1 cellular context compared by ENCODE assay signal in genomic region chr12:116529048-116529447, GRCh38.
TF ChIP-seq lines count a peak whose summit lies in the region.

No MANE protein-coding gene starts in this region.

TF ChIP-seq in HEK293, 187 proteins besides CTCF, POLR2A, EP300 and RAD21 (continued from another document):
- TF ChIP-seq, protein P1, sequence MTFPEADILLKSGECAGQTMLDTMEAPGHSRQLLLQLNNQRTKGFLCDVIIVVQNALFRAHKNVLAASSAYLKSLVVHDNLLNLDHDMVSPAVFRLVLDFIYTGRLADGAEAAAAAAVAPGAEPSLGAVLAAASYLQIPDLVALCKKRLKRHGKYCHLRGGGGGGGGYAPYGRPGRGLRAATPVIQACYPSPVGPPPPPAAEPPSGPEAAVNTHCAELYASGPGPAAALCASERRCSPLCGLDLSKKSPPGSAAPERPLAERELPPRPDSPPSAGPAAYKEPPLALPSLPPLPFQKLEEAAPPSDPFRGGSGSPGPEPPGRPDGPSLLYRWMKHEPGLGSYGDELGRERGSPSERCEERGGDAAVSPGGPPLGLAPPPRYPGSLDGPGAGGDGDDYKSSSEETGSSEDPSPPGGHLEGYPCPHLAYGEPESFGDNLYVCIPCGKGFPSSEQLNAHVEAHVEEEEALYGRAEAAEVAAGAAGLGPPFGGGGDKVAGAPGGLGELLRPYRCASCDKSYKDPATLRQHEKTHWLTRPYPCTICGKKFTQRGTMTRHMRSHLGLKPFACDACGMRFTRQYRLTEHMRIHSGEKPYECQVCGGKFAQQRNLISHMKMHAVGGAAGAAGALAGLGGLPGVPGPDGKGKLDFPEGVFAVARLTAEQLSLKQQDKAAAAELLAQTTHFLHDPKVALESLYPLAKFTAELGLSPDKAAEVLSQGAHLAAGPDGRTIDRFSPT (tag by site-specific recombination; IDR thresholded peaks at IDR 0.05) = peak; percentile 73
- TF ChIP-seq ZNF394 (tag by site-specific recombination; IDR thresholded peaks at IDR 0.05; ENCODE audit: borderline replicate concordance) (peak; percentile 61; the same call in 1 of the 2 replicates), ZNF146 (tag by site-specific recombination; IDR thresholded peaks at IDR 0.05) (no peak), ZNF416 (tag by site-specific recombination; IDR thresholded peaks at IDR 0.05) (no peak), ZNF785 (tag by site-specific recombination; IDR thresholded peaks at IDR 0.05) (no peak), ZNF341 (tag by site-specific recombination; IDR thresholded peaks at IDR 0.05; ENCODE audit: low read depth) (no peak), ZNF670 (tag by site-specific recombination; IDR thresholded peaks at IDR 0.05; ENCODE audit: low read depth) (no peak), ZNF19 (tag by site-specific recombination; IDR thresholded peaks at IDR 0.05; ENCODE audit: low read depth) (no peak), ZNF311 (tag by site-specific recombination; IDR thresholded peaks at IDR 0.05; ENCODE audit: borderline replicate concordance) (no peak), FEZF1 (tag by site-specific recombination; IDR thresholded peaks at IDR 0.05) (peak; percentile 71), KLF1 (tag by site-specific recombination; IDR thresholded peaks at IDR 0.05) (no peak), ZNF169 (tag by site-specific recombination; IDR thresholded peaks at IDR 0.05) (no peak), ZBTB8A (tag by site-specific recombination; IDR thresholded peaks at IDR 0.05) (no peak), ZSCAN23 (tag by site-specific recombination; IDR thresholded peaks at IDR 0.05) (0 out of 2 replicates have a peak, but pooled peaks have one; percentile 29), ZNF501 (tag by site-specific recombination; IDR thresholded peaks at IDR 0.05) (0 out of 2 replicates have a peak, but pooled peaks have one; percentile 30), HOXC10 (CRISPR knock-in tag; IDR thresholded peaks at IDR 0.05) (no peak), ZSCAN4 (tag by site-specific recombination; IDR thresholded peaks at IDR 0.05) (0 out of 2 replicates have a peak, but pooled peaks have one; percentile 10), ZNF843 (tag by site-specific recombination; IDR thresholded peaks at IDR 0.05) (peak; percentile 90), ZNF654 (tag by site-specific recombination; IDR thresholded peaks at IDR 0.05; ENCODE audit: low read depth) (no peak), ZNF549 (tag by site-specific recombination; IDR thresholded peaks at IDR 0.05) (no peak), ZNF473 (tag by site-specific recombination; IDR thresholded peaks at IDR 0.05) (no peak), EGR2 (tag by site-specific recombination; IDR thresholded peaks at IDR 0.05; ENCODE audit: low read depth) (peak; percentile 95), KLF8 (tag by site-specific recombination; IDR thresholded peaks at IDR 0.05) (peak; percentile 83; the same call in 1 of the 2 replicates), ZNF175 (tag by site-specific recombination; IDR thresholded peaks at IDR 0.05) (no peak), GFI1B (tag by site-specific recombination; IDR thresholded peaks at IDR 0.05) (peak; percentile 76), ZNF513 (tag by site-specific recombination; IDR thresholded peaks at IDR 0.05) (no peak), WT1 (tag by site-specific recombination; IDR thresholded peaks at IDR 0.05) (peak; percentile 74), ZBTB21 (tag by site-specific recombination; IDR thresholded peaks at IDR 0.05) (no peak), ZFP37 (tag by site-specific recombination; IDR thresholded peaks at IDR 0.05) (0 out of 2 replicates have a peak, but pooled peaks have one; percentile 39), ZNF530 (tag by site-specific recombination; IDR thresholded peaks at IDR 0.05; ENCODE audit: low read depth) (no peak), ZNF830 (tag by site-specific recombination; IDR thresholded peaks at IDR 0.05; ENCODE audit: low read depth) (no peak), ZNF488 (tag by site-specific recombination; IDR thresholded peaks at IDR 0.05) (no peak), PATZ1 (tag by site-specific recombination; IDR thresholded peaks at IDR 0.05) (peak; percentile 38; the same call in 1 of the 2 replicates), HOXA7 (CRISPR knock-in tag; IDR thresholded peaks at IDR 0.05; ENCODE audit: borderline replicate concordance) (no peak)
- TF ChIP-seq, protein P2, sequence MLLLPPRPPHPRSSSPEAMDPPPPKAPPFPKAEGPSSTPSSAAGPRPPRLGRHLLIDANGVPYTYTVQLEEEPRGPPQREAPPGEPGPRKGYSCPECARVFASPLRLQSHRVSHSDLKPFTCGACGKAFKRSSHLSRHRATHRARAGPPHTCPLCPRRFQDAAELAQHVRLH (tag by site-specific recombination; IDR thresholded peaks at IDR 0.05) = no peak
- TF ChIP-seq, protein P3, sequence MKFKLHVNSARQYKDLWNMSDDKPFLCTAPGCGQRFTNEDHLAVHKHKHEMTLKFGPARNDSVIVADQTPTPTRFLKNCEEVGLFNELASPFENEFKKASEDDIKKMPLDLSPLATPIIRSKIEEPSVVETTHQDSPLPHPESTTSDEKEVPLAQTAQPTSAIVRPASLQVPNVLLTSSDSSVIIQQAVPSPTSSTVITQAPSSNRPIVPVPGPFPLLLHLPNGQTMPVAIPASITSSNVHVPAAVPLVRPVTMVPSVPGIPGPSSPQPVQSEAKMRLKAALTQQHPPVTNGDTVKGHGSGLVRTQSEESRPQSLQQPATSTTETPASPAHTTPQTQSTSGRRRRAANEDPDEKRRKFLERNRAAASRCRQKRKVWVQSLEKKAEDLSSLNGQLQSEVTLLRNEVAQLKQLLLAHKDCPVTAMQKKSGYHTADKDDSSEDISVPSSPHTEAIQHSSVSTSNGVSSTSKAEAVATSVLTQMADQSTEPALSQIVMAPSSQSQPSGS (tag by site-specific recombination; IDR thresholded peaks at IDR 0.05; ENCODE audit: low read depth) = peak; percentile 39; the same call in 1 of the 2 replicates
- TF ChIP-seq, protein P4, sequence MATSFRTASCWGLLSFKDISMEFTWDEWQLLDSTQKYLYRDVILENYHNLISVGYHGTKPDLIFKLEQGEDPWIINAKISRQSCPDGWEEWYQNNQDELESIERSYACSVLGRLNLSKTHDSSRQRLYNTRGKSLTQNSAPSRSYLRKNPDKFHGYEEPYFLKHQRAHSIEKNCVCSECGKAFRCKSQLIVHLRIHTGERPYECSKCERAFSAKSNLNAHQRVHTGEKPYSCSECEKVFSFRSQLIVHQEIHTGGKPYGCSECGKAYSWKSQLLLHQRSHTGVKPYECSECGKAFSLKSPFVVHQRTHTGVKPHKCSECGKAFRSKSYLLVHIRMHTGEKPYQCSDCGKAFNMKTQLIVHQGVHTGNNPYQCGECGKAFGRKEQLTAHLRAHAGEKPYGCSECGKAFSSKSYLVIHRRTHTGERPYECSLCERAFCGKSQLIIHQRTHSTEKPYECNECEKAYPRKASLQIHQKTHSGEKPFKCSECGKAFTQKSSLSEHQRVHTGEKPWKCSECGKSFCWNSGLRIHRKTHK (tag by site-specific recombination; IDR thresholded peaks at IDR 0.05) = no peak
- TF ChIP-seq, protein P5, sequence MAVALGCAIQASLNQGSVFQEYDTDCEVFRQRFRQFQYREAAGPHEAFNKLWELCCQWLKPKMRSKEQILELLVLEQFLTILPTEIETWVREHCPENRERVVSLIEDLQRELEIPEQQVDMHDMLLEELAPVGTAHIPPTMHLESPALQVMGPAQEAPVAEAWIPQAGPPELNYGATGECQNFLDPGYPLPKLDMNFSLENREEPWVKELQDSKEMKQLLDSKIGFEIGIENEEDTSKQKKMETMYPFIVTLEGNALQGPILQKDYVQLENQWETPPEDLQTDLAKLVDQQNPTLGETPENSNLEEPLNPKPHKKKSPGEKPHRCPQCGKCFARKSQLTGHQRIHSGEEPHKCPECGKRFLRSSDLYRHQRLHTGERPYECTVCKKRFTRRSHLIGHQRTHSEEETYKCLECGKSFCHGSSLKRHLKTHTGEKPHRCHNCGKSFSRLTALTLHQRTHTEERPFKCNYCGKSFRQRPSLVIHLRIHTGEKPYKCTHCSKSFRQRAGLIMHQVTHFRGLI (tag by site-specific recombination; IDR thresholded peaks at IDR 0.05) = no peak
